In genomic region chr3:29694783-29695182, GRCh38 we compare ENCODE assay signal across 10 cellular contexts.
A peak's percentile ranks its signal among the peaks of the same experiment; 100 is the strongest.
DNase-seq lines count a peak whose midpoint lies in the region; ATAC-seq and TF ChIP-seq lines count a peak whose summit lies in the region.
"Had no signal": no experiment of that assay in that cellular context is flagged by ENCODE, and none has a peak within 500 bp of the region (broad histone marks: within the 10 kb centered on the region; RNA-seq: fewer than 3 reads in every experiment).

No MANE protein-coding gene starts in this region.

- peak; percentile 57 for TF ChIP-seq EP300 in transverse colon (IDR thresholded peaks at IDR 0.05; ENCODE audit: low read depth)

- H3K9me3 Mint-ChIP-seq in chondrocyte (ENCODE audit: low read depth): no peaks in the 10 kb centered on the region
- H3K9me3 Mint-ChIP-seq in activated naive CD4-positive, alpha-beta T cell treated with anti-CD3 and anti-CD28 coated beads for 36 hours: no peaks in the 10 kb centered on the region

- H3K27ac Mint-ChIP-seq in chondrocyte (ENCODE audit: unreplicated experiment): peak overlapping the region; percentile 97
- no peak overlapping the region for H3K27ac Mint-ChIP-seq in activated naive CD4-positive, alpha-beta T cell treated with anti-CD3 and anti-CD28 coated beads for 36 hours

- ATAC-seq in left lobe of liver: peak; percentile 51
- ATAC-seq in HG03025 (IDR thresholded peaks at IDR 0.05; ENCODE audit: low FRiP score, unreplicated experiment): no peak

- TF ChIP-seq CTCF in chondrocyte (IDR thresholded peaks at IDR 0.05) (no peak), transverse colon (IDR thresholded peaks at IDR 0.05) (no peak)

- H3K4me1 ChIP-seq in HUES6 (ENCODE audit: control insufficient read depth, insufficient read depth, low read length): peaks cover 28% of the 10 kb centered on the region
- peaks cover 0 to 24% (median 6%) of the 10 kb centered on the region in 4 donors for H3K4me1 ChIP-seq in transverse colon

- H3K36me3 Mint-ChIP-seq in chondrocyte (ENCODE audit: low read depth): no peaks in the 10 kb centered on the region
- no peaks in the 10 kb centered on the region for H3K36me3 Mint-ChIP-seq in activated naive CD4-positive, alpha-beta T cell treated with anti-CD3 and anti-CD28 coated beads for 36 hours (ENCODE audit: low read depth)

- H3K4me3 Mint-ChIP-seq in chondrocyte (ENCODE audit: unreplicated experiment): peak overlapping the region; percentile 1
- no peak overlapping the region for H3K4me3 Mint-ChIP-seq in activated naive CD4-positive, alpha-beta T cell treated with anti-CD3 and anti-CD28 coated beads for 36 hours

- in situ Hi-C loops in transverse colon (cut with MboI; ENCODE audit: low pct_ligation_motif_present in 1 of 4, low pct_unique_long_range_greater_than_20kb in 1 of 4, low sequenced_read_pairs in 3 of 4): no loop called here

- intact Hi-C loops in transverse colon (cut with DNase I; ENCODE audit: low total_unique reads): no loop called here
- intact Hi-C loops in activated naive CD4-positive, alpha-beta T cell treated with anti-CD3 and anti-CD28 coated beads for 36 hours (cut with micrococcal nuclease): no loop called here

- no peaks in the 10 kb centered on the region for H3K27me3 ChIP-seq in HUES6 (ENCODE audit: control insufficient read depth, insufficient read depth, low read length)
- H3K27me3 ChIP-seq in transverse colon: no peaks in the 10 kb centered on the region

- CTCF ChIA-PET in activated naive CD4-positive, alpha-beta T cell treated with anti-CD3 and anti-CD28 coated beads for 36 hours (lab: Charles Lee): no interaction called here

- peaks cover 82% of the 10 kb centered on the region for H3K4me1 Mint-ChIP-seq in chondrocyte (ENCODE audit: low read depth)
- no peaks in the 10 kb centered on the region for H3K4me1 Mint-ChIP-seq in activated naive CD4-positive, alpha-beta T cell treated with anti-CD3 and anti-CD28 coated beads for 36 hours (ENCODE audit: low read depth)

- H3K4me3 ChIP-seq in HUES6 (ENCODE audit: low read depth, low read length) (no peak overlapping the region), transverse colon (no peak overlapping the region)

- WGBS in transverse colon (ENCODE audit: low coverage in 1 of 2), 2 donors: 63 to 72% methylated on average over 1 of the region's 1 CpG

- H3K9me3 ChIP-seq in HUES6 (ENCODE audit: control insufficient read depth, insufficient read depth, low read depth, low read length) (no peaks in the 10 kb centered on the region), transverse colon (no peaks in the 10 kb centered on the region)

- no peaks in the 10 kb centered on the region for H3K36me3 ChIP-seq in HUES6 (ENCODE audit: control insufficient read depth, insufficient read depth, low read length)
- no peaks in the 10 kb centered on the region for H3K36me3 ChIP-seq in transverse colon

- H3K9ac ChIP-seq in HUES6 (ENCODE audit: low read length): no peak overlapping the region

- H3K27ac ChIP-seq in HUES6 (ENCODE audit: low read depth, low read length) (peak overlapping the region; percentile 91; the same call in 1 of the 2 replicates), transverse colon (peak overlapping the region; percentile 69 to 81 (median 75))

- H3K27me3 Mint-ChIP-seq in chondrocyte (ENCODE audit: low read depth): no peaks in the 10 kb centered on the region
- H3K27me3 Mint-ChIP-seq in activated naive CD4-positive, alpha-beta T cell treated with anti-CD3 and anti-CD28 coated beads for 36 hours (ENCODE audit: low read depth): peaks cover 4% of the 10 kb centered on the region

- TF ChIP-seq POLR2A in transverse colon (IDR thresholded peaks at IDR 0.05): no peak

- DNase-seq in chondrocyte (ENCODE audit: low spot score) (no peak), left lobe of liver (ENCODE audit: low spot score) (no peak), transverse colon (no peak)
- DNase-seq in activated naive CD4-positive, alpha-beta T cell (lab: John Stamatoyannopoulos, UW): no peak
- DNase-seq in activated naive CD4-positive, alpha-beta T cell treated with anti-CD3 and anti-CD28 coated beads for 36 hours: no peak
- DNase-seq in activated CD4-positive, alpha-beta T cell treated with anti-CD3 and anti-CD28 coated beads for 4 hours: no peak
- DNase-seq: occipital lobe, T-helper 1 cell had no signal
